19 cellular contexts compared by ENCODE assay signal in the genomic region with DNA sequence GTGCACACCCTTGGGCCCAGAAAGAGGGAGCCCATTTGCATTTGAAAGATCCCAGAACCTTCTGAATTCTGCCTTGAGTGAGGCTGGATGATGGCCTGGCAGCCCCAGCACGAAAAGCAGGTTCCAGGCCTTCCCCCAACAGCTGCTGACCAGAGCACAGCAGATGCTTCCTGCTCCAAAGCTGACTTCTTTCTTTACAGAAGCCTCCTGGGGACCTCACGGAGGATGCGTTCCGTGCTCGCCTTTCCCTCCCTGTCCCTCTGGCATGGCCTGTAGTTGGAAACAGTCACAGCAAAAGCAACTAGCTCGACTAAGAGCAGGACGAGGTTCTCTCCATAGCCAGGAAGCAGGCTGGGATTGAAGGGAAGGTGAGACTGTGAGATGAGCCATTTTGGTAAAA.
"Had no signal": no experiment of that assay in that cellular context is flagged by ENCODE, and none has a peak within 500 bp of the region (broad histone marks: within the 10 kb centered on the region; RNA-seq: fewer than 3 reads in every experiment).

No MANE protein-coding gene starts in this region.

- ATAC-seq: gastroesophageal sphincter; naive thymus-derived CD4-positive, alpha-beta T cell; psoas muscle; stimulated activated memory B cell treated with anti-CD40 and anti-IgM and Interleukin-4, amounts not matched to agents 10 μg/mL and 1 μg/mL and 100 μg/mL, for 72 hours had no signal

- H3K4me1 ChIP-seq: gastroesophageal sphincter, heart right ventricle, psoas muscle, right atrium auricular region, uterus had no signal

- H3K27me3 ChIP-seq: right atrium auricular region, transverse colon, uterus had no signal

- H3K9me3 ChIP-seq: gastroesophageal sphincter, heart right ventricle, psoas muscle, right atrium auricular region, stomach, transverse colon, uterus had no signal

- H3K4me3 ChIP-seq: gastroesophageal sphincter, heart right ventricle, psoas muscle, right atrium auricular region, skin epidermis, stomach, transverse colon, uterus had no signal

- H3K36me3 ChIP-seq: gastroesophageal sphincter, heart right ventricle, right atrium auricular region, stomach, transverse colon, uterus had no signal

- FAIRE-seq: keratinocyte had no signal

- DNase-seq: activated CD4-positive, alpha-beta memory T cell treated with anti-CD3 and anti-CD28 coated beads for 36 hours; activated CD4-positive, alpha-beta T cell treated with anti-CD3 and anti-CD28 coated beads for 48 hours; activated naive CD4-positive, alpha-beta T cell treated with anti-CD3 and anti-CD28 coated beads, Interleukin-2, amount 10 ng/mL, durations not matched to agents 7 days and 5 days; activated T-cell treated with anti-CD3 and anti-CD28 coated beads, Interleukin-2, amount 50 U/mL, for 48 hours; amygdala; cerebellar nuclear complex; cortex of kidney; endodermal cell; heart right ventricle; naive thymus-derived CD4-positive, alpha-beta T cell; stomach; transverse colon; uterus had no signal

- H3K27ac ChIP-seq: gastroesophageal sphincter, heart right ventricle, psoas muscle, right atrium auricular region, skin epidermis, stomach, transverse colon, uterus had no signal
